33 cellular contexts compared by ENCODE assay signal in the genomic region with DNA sequence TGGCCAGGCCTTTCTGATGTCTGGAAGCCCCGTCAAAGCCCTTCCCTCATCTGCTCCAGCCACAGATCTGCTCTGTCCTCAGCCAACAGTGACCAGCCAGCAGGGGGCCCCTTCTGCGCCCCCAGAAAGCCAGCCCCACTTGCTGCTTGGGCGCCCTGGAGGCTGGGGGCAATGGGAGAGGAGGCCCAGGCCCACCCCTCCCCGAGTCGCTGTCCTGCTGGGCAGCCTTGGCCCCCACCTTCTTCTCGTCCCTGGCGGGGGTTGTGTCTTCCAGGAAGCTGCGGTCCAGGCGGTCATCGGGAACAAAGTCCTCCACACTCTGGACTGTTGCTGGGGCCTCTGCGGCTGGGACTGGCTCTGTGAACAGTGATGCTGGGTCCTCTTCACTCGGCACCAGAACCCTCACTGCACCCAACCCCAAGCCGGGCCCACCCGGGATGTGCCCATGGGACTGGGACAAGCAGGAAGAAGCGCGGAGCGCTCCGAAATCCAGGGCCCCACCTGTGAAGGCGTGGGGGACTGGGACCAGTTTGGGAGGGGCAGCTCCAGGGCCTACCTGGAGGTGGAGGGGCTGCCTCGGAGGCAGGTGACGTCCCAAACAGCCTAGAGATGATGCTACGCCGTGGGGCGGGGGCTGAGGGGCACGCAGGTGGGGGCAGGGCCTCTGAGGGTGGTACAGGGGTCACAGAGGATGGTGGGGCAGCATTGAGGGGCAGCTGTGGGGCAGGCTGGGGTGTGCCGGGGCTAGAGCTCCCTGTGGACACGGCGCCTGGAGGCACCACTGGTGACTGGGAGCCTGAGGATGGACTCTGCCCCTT.
"Had no signal": no experiment of that assay in that cellular context is flagged by ENCODE, and none has a peak within 500 bp of the region (broad histone marks: within the 10 kb centered on the region; RNA-seq: fewer than 3 reads in every experiment).

No MANE protein-coding gene starts in this region.

- H3K9me3 Mint-ChIP-seq: activated CD4-positive, alpha-beta memory T cell treated with anti-CD3 and anti-CD28 coated beads for 36 hours; activated naive CD4-positive, alpha-beta T cell treated with anti-CD3 and anti-CD28 coated beads for 36 hours; activated naive CD4-positive, alpha-beta T cell treated with anti-CD3 and anti-CD28 coated beads, Interleukin-2, amount 50 U/mL, for 24 hours; activated naive CD8-positive, alpha-beta T cell treated with anti-CD3 and anti-CD28 coated beads for 36 hours; activated naive CD8-positive, alpha-beta T cell treated with anti-CD3 and anti-CD28 coated beads, Interleukin-2, amount 50 U/mL, for 24 hours; activated T-helper 1 cell treated with anti-CD3 and anti-CD28 coated beads, Interleukin-12 subunit alpha, Interleukin-12 subunit beta, Interleukin-2, Interleukin-4 antibody, amounts not matched to agents 30 ng/mL and 10 ng/mL and 1 ng/mL, durations not matched to agents 14 hours and 24 hours and 36 hours; effector memory CD8-positive, alpha-beta T cell had no signal

- H3K27ac Mint-ChIP-seq: activated CD4-positive, alpha-beta memory T cell treated with anti-CD3 and anti-CD28 coated beads for 36 hours; activated CD8-positive, alpha-beta memory T cell treated with anti-CD3 and anti-CD28 coated beads, Interleukin-2, amount 10 ng/mL, durations not matched to agents 7 days and 5 days; activated CD8-positive, alpha-beta T cell treated with anti-CD3 and anti-CD28 coated beads, Interleukin-2, amount 10 ng/mL, durations not matched to agents 7 days and 5 days; activated naive CD4-positive, alpha-beta T cell treated with anti-CD3 and anti-CD28 coated beads for 36 hours; activated naive CD4-positive, alpha-beta T cell treated with anti-CD3 and anti-CD28 coated beads, Interleukin-2, amount 50 U/mL, for 24 hours; activated naive CD8-positive, alpha-beta T cell treated with anti-CD3 and anti-CD28 coated beads for 36 hours; activated naive CD8-positive, alpha-beta T cell treated with anti-CD3 and anti-CD28 coated beads, Interleukin-2, amount 50 U/mL, for 24 hours; activated T-helper 1 cell treated with anti-CD3 and anti-CD28 coated beads, Interleukin-12 subunit alpha, Interleukin-12 subunit beta, Interleukin-2, Interleukin-4 antibody, amounts not matched to agents 30 ng/mL and 10 ng/mL and 1 ng/mL, durations not matched to agents 14 hours and 24 hours and 36 hours; activated T-helper 2 cell treated with anti-CD3 and anti-CD28 coated beads, Interferon-gamma antibody, Interleukin-2, Interleukin-4, amounts not matched to agents 10 μg/mL and 5 μg/mL and 100 μg/mL, durations not matched to agents 14 hours and 24 hours and 36 hours; effector memory CD8-positive, alpha-beta T cell; WTC11 had no signal

- H3K27ac ChIP-seq: adrenal gland, body of pancreas, esophagus muscularis mucosa, foreskin keratinocyte, gastrocnemius medialis, VCaP had no signal

- H3K36me3 ChIP-seq: adrenal gland, esophagus muscularis mucosa, gastrocnemius medialis had no signal

- H3K9me3 ChIP-seq: adrenal gland, body of pancreas, esophagus muscularis mucosa, gastrocnemius medialis had no signal

- H3K4me3 Mint-ChIP-seq: activated CD4-positive, alpha-beta memory T cell treated with anti-CD3 and anti-CD28 coated beads for 36 hours; activated CD8-positive, alpha-beta memory T cell treated with anti-CD3 and anti-CD28 coated beads, Interleukin-2, amount 10 ng/mL, durations not matched to agents 7 days and 5 days; activated CD8-positive, alpha-beta T cell treated with anti-CD3 and anti-CD28 coated beads, Interleukin-2, amount 10 ng/mL, durations not matched to agents 7 days and 5 days; activated naive CD4-positive, alpha-beta T cell treated with anti-CD3 and anti-CD28 coated beads for 36 hours; activated naive CD4-positive, alpha-beta T cell treated with anti-CD3 and anti-CD28 coated beads, Interleukin-2, amount 50 U/mL, for 24 hours; activated naive CD8-positive, alpha-beta T cell treated with anti-CD3 and anti-CD28 coated beads for 36 hours; activated naive CD8-positive, alpha-beta T cell treated with anti-CD3 and anti-CD28 coated beads, Interleukin-2, amount 50 U/mL, for 24 hours; activated T-helper 1 cell treated with anti-CD3 and anti-CD28 coated beads, Interleukin-12 subunit alpha, Interleukin-12 subunit beta, Interleukin-2, Interleukin-4 antibody, amounts not matched to agents 30 ng/mL and 10 ng/mL and 1 ng/mL, durations not matched to agents 14 hours and 24 hours and 36 hours; effector memory CD8-positive, alpha-beta T cell; WTC11 had no signal

- H3K4me3 ChIP-seq: adrenal gland, body of pancreas, esophagus muscularis mucosa, gastrocnemius medialis had no signal

- H3K27me3 Mint-ChIP-seq: activated CD4-positive, alpha-beta memory T cell treated with anti-CD3 and anti-CD28 coated beads for 36 hours; activated CD8-positive, alpha-beta memory T cell treated with anti-CD3 and anti-CD28 coated beads, Interleukin-2, amount 10 ng/mL, durations not matched to agents 7 days and 5 days; activated naive CD8-positive, alpha-beta T cell treated with anti-CD3 and anti-CD28 coated beads for 36 hours; activated naive CD8-positive, alpha-beta T cell treated with anti-CD3 and anti-CD28 coated beads, Interleukin-2, amount 50 U/mL, for 24 hours had no signal

- H3K4me1 Mint-ChIP-seq: activated CD8-positive, alpha-beta memory T cell treated with anti-CD3 and anti-CD28 coated beads, Interleukin-2, amount 10 ng/mL, durations not matched to agents 7 days and 5 days; activated naive CD4-positive, alpha-beta T cell treated with anti-CD3 and anti-CD28 coated beads, Interleukin-2, amount 50 U/mL, for 24 hours; activated naive CD8-positive, alpha-beta T cell treated with anti-CD3 and anti-CD28 coated beads for 36 hours; activated naive CD8-positive, alpha-beta T cell treated with anti-CD3 and anti-CD28 coated beads, Interleukin-2, amount 50 U/mL, for 24 hours; WTC11 had no signal

- H3K36me3 Mint-ChIP-seq: activated CD4-positive, alpha-beta memory T cell treated with anti-CD3 and anti-CD28 coated beads for 36 hours; activated CD8-positive, alpha-beta memory T cell treated with anti-CD3 and anti-CD28 coated beads, Interleukin-2, amount 10 ng/mL, durations not matched to agents 7 days and 5 days; activated naive CD4-positive, alpha-beta T cell treated with anti-CD3 and anti-CD28 coated beads, Interleukin-2, amount 50 U/mL, for 24 hours; activated naive CD8-positive, alpha-beta T cell treated with anti-CD3 and anti-CD28 coated beads for 36 hours had no signal

- FAIRE-seq: colon had no signal

- DNase-seq: activated CD4-positive, alpha-beta memory T cell treated with anti-CD3 and anti-CD28 coated beads for 36 hours; activated CD4-positive, alpha-beta T cell treated with anti-CD3 and anti-CD28 coated beads for 1 hour; activated CD4-positive, alpha-beta T cell treated with anti-CD3 and anti-CD28 coated beads for 4 hours; activated CD8-positive, alpha-beta memory T cell treated with anti-CD3 and anti-CD28 coated beads, Interleukin-2, amount 10 ng/mL, durations not matched to agents 7 days and 5 days; activated CD8-positive, alpha-beta memory T cell treated with anti-CD3 and anti-CD28 coated beads, Interleukin-2, amount 50 U/mL, for 4 hours; activated CD8-positive, alpha-beta T cell treated with anti-CD3 and anti-CD28 coated beads, Interleukin-2, amount 10 ng/mL, durations not matched to agents 7 days and 5 days; activated effector memory CD4-positive, alpha-beta T cell treated with anti-CD3 and anti-CD28 coated beads, Interleukin-2, amount 50 U/mL, for 16 hours; activated naive CD4-positive, alpha-beta T cell treated with anti-CD3 and anti-CD28 coated beads for 36 hours; activated naive CD8-positive, alpha-beta T cell treated with anti-CD3 and anti-CD28 coated beads for 36 hours; activated naive CD8-positive, alpha-beta T cell treated with anti-CD3 and anti-CD28 coated beads, Interleukin-2, amount 50 U/mL, for 24 hours; activated T-cell treated with anti-CD3 and anti-CD28 coated beads, Interleukin-2, amount 50 U/mL, for 1 hour; activated T-cell treated with anti-CD3 and anti-CD28 coated beads, Interleukin-2, amount 50 U/mL, for 48 hours; adrenal gland; amygdala; aorta; body of pancreas; caudate nucleus; cortex of kidney; dermis blood vessel endothelial cell; effector CD4-positive, alpha-beta T cell; effector memory CD8-positive, alpha-beta T cell; erythroblast; foreskin keratinocyte; gastrocnemius medialis; glutamatergic neuron; T-helper 2 cell had no signal

- H3K4me1 ChIP-seq: adrenal gland, body of pancreas, esophagus muscularis mucosa, foreskin keratinocyte, gastrocnemius medialis had no signal
